10 cellular contexts compared by ENCODE assay signal in genomic region chr6:31586596-31586995, GRCh38. TPM values are rescaled to one million over a fixed set of nuclear protein-coding genes. Genes with fewer than 3 reads are reported as not detected.
DNase-seq lines count a peak whose midpoint lies in the region; ATAC-seq lines count a peak whose summit lies in the region.
"Had no signal": no experiment of that assay in that cellular context is flagged by ENCODE, and none has a peak within 500 bp of the region (broad histone marks: within the 10 kb centered on the region; RNA-seq: fewer than 3 reads in every experiment).

No MANE protein-coding gene starts in this region.

- peak; percentile 58 for ATAC-seq in stimulated activated naive CD8-positive, alpha-beta T cell treated with anti-CD3 and anti-CD28 coated beads, Interleukin-15, amount 100 ng/mL, for 72 hours
- ATAC-seq in GM21515 (IDR thresholded peaks at IDR 0.05; ENCODE audit: unreplicated experiment): no peak

- no peaks in the 10 kb centered on the region for H3K27me3 Mint-ChIP-seq in activated T-cell treated with anti-CD3 and anti-CD28 coated beads, Interleukin-2, amount 50 U/mL, for 24 hours
- no peaks in the 10 kb centered on the region for H3K27me3 Mint-ChIP-seq in T-helper 1 cell treated with Interleukin-12 subunit alpha and Interleukin-12 subunit beta and Interleukin-4 antibody, amounts not matched to agents 30 μg/mL and 1 μg/mL, for 36 hours (ENCODE audit: low read depth)
- no peaks in the 10 kb centered on the region for H3K27me3 Mint-ChIP-seq in stimulated activated naive CD8-positive, alpha-beta T cell treated with anti-CD3 and anti-CD28 coated beads, Interleukin-15, amount 100 ng/mL, for 72 hours

- H3K27ac Mint-ChIP-seq in activated T-cell treated with anti-CD3 and anti-CD28 coated beads, Interleukin-2, amount 50 U/mL, for 24 hours: peak overlapping the region; percentile 94
- peak overlapping the region; percentile 95 for H3K27ac Mint-ChIP-seq in T-helper 1 cell treated with Interleukin-12 subunit alpha and Interleukin-12 subunit beta and Interleukin-4 antibody, amounts not matched to agents 30 μg/mL and 1 μg/mL, for 36 hours
- peak overlapping the region; percentile 89 to 92 for H3K27ac Mint-ChIP-seq in stimulated activated naive CD8-positive, alpha-beta T cell treated with anti-CD3 and anti-CD28 coated beads, Interleukin-15, amount 100 ng/mL, for 72 hours

- peak overlapping the region; percentile 71 for H3K4me3 Mint-ChIP-seq in activated T-cell treated with anti-CD3 and anti-CD28 coated beads, Interleukin-2, amount 50 U/mL, for 24 hours
- H3K4me3 Mint-ChIP-seq in T-helper 1 cell treated with Interleukin-12 subunit alpha and Interleukin-12 subunit beta and Interleukin-4 antibody, amounts not matched to agents 30 μg/mL and 1 μg/mL, for 36 hours: peak overlapping the region; percentile 97
- peak overlapping the region; percentile 82 to 88 for H3K4me3 Mint-ChIP-seq in stimulated activated naive CD8-positive, alpha-beta T cell treated with anti-CD3 and anti-CD28 coated beads, Interleukin-15, amount 100 ng/mL, for 72 hours

- no peaks in the 10 kb centered on the region for H3K9me3 Mint-ChIP-seq in activated T-cell treated with anti-CD3 and anti-CD28 coated beads, Interleukin-2, amount 50 U/mL, for 24 hours
- no peaks in the 10 kb centered on the region for H3K9me3 Mint-ChIP-seq in T-helper 1 cell treated with Interleukin-12 subunit alpha and Interleukin-12 subunit beta and Interleukin-4 antibody, amounts not matched to agents 30 μg/mL and 1 μg/mL, for 36 hours
- no peaks in the 10 kb centered on the region for H3K9me3 Mint-ChIP-seq in stimulated activated naive CD8-positive, alpha-beta T cell treated with anti-CD3 and anti-CD28 coated beads, Interleukin-15, amount 100 ng/mL, for 72 hours

- no peak for DNase-seq in activated T-cell treated with anti-CD3 and anti-CD28 coated beads, Interleukin-2, amount 50 U/mL, for 24 hours
- no peak for DNase-seq in activated T-cell treated with anti-CD3 and anti-CD28 coated beads, Interleukin-2, amount 50 U/mL, for 1 hour
- DNase-seq in cardiac septum (ENCODE audit: low spot score) (peak; percentile 83), NCI-H526 (lab: John Stamatoyannopoulos, UW) (no peak), NCI-H1105 (lab: John Stamatoyannopoulos, UW) (no peak)
- DNase-seq in stimulated activated naive CD8-positive, alpha-beta T cell treated with anti-CD3 and anti-CD28 coated beads, Interleukin-15, amount 100 ng/mL, for 72 hours: peak in 1 of 2 donors; percentile 30
- DNase-seq: SHP77 had no signal

- H3K36me3 Mint-ChIP-seq in activated T-cell treated with anti-CD3 and anti-CD28 coated beads, Interleukin-2, amount 50 U/mL, for 24 hours (ENCODE audit: low read depth): peaks cover 9% of the 10 kb centered on the region
- peaks cover 31% of the 10 kb centered on the region for H3K36me3 Mint-ChIP-seq in T-helper 1 cell treated with Interleukin-12 subunit alpha and Interleukin-12 subunit beta and Interleukin-4 antibody, amounts not matched to agents 30 μg/mL and 1 μg/mL, for 36 hours (ENCODE audit: low read depth)

- intact Hi-C loops in cardiac septum (cut with DNase I): no loop called here

- H3K4me1 Mint-ChIP-seq in activated T-cell treated with anti-CD3 and anti-CD28 coated beads, Interleukin-2, amount 50 U/mL, for 24 hours (ENCODE audit: low read depth): peaks cover 77% of the 10 kb centered on the region
- peaks cover 41% of the 10 kb centered on the region for H3K4me1 Mint-ChIP-seq in T-helper 1 cell treated with Interleukin-12 subunit alpha and Interleukin-12 subunit beta and Interleukin-4 antibody, amounts not matched to agents 30 μg/mL and 1 μg/mL, for 36 hours (ENCODE audit: low read depth)
- peaks cover 63% of the 10 kb centered on the region for H3K4me1 Mint-ChIP-seq in stimulated activated naive CD8-positive, alpha-beta T cell treated with anti-CD3 and anti-CD28 coated beads, Interleukin-15, amount 100 ng/mL, for 72 hours

RNA-seq across cellular contexts. Expression of gene LST1, which starts 0.5 kb away (rescaled TPM):
- total RNA-seq in cardiac septum: 5.4 TPM
- total RNA-seq: myocyte had no signal

RNA-seq across cellular contexts. Expression of gene LTB, which starts 4.4 kb away (rescaled TPM):
- total RNA-seq in cardiac septum: 0.86 TPM

RNA-seq across cellular contexts. Expression of gene NCR3, which starts 6.2 kb away (rescaled TPM):
- total RNA-seq in cardiac septum: not detected
- total RNA-seq: myocyte had no signal

RNA-seq across cellular contexts. Expression of gene TNF, which starts 11.2 kb away (rescaled TPM):
- 0.38 TPM for total RNA-seq in cardiac septum
- total RNA-seq: myocyte had no signal

RNA-seq across cellular contexts. Expression of gene LTA, which starts 14.5 kb away (rescaled TPM):
- not detected for total RNA-seq in cardiac septum
- total RNA-seq: myocyte had no signal
